8 cellular contexts compared by ENCODE assay signal in genomic region chr3:98521897-98522537, GRCh38.
DNase-seq lines count a peak whose midpoint lies in the region; ATAC-seq and TF ChIP-seq lines count a peak whose summit lies in the region.

No MANE protein-coding gene starts in this region.

- ATAC-seq in GM18858 (IDR thresholded peaks at IDR 0.05; ENCODE audit: unreplicated experiment) (peak; percentile 27), HG03066 (IDR thresholded peaks at IDR 0.05; ENCODE audit: low read depth, unreplicated experiment) (peak; percentile 37)

- H3K27ac ChIP-seq in ACC112 (ENCODE audit: low read depth, low read length) (peak overlapping the region; percentile 84), muscle layer of duodenum (ENCODE audit: low read length) (peak overlapping the region; percentile 92)

- H3K27me3 Mint-ChIP-seq in stimulated activated naive CD8-positive, alpha-beta T cell treated with anti-CD3 and anti-CD28 coated beads, Interleukin-15, Interleukin-2, amounts not matched to agents 100 ng/mL and 50 ng/mL, for 24 hours, result no peaks in the 10 kb centered on the region

- H3K27me3 ChIP-seq in ACC112 (ENCODE audit: insufficient read depth, low read length), result no peaks in the 10 kb centered on the region
- H3K27me3 ChIP-seq in muscle layer of duodenum (ENCODE audit: low read depth, low read length), result no peaks in the 10 kb centered on the region

- peak overlapping the region; percentile 91 for H3K27ac Mint-ChIP-seq in stimulated activated naive CD8-positive, alpha-beta T cell treated with anti-CD3 and anti-CD28 coated beads, Interleukin-15, Interleukin-2, amounts not matched to agents 100 ng/mL and 50 ng/mL, for 24 hours

- no peaks in the 10 kb centered on the region for H3K9me3 Mint-ChIP-seq in stimulated activated naive CD8-positive, alpha-beta T cell treated with anti-CD3 and anti-CD28 coated beads, Interleukin-15, Interleukin-2, amounts not matched to agents 100 ng/mL and 50 ng/mL, for 24 hours

- H2AFZ ChIP-seq in ACC112 (ENCODE audit: low read length, unreplicated experiment), result peak overlapping the region; percentile 89

- peaks cover 28% of the 10 kb centered on the region for H3K36me3 ChIP-seq in ACC112 (ENCODE audit: insufficient read depth, low read length)
- H3K36me3 ChIP-seq in muscle layer of duodenum (ENCODE audit: control insufficient read depth in 1 of 2, insufficient read depth in 2 of 2, low read length in 2 of 2), result peaks cover 22 to 24% of the 10 kb centered on the region in 2 donors

- peak; percentile 37 for DNase-seq in NCI-H524 treated with DMSO at 0.1 percent for 48 hours (lab: John Stamatoyannopoulos, UW)
- peak; percentile 59 for DNase-seq in activated T-cell treated with anti-CD3 and anti-CD28 coated beads for 24 hours (ENCODE audit: low read depth)
- DNase-seq in erythroblast (lab: John Stamatoyannopoulos, UW), result peak; percentile 77 to 86

- H3K4me3 ChIP-seq in ACC112 (ENCODE audit: low read depth, low read length) (peak overlapping the region; percentile 90), muscle layer of duodenum (ENCODE audit: low read depth in 1 of 2, low read length in 2 of 2) (peak overlapping the region; percentile 88 to 97)

- no peak for TF ChIP-seq POLR2A in erythroblast (IDR thresholded peaks at IDR 0.05; ENCODE audit: low read length)

- H3K4me1 Mint-ChIP-seq in stimulated activated naive CD8-positive, alpha-beta T cell treated with anti-CD3 and anti-CD28 coated beads, Interleukin-15, Interleukin-2, amounts not matched to agents 100 ng/mL and 50 ng/mL, for 24 hours (ENCODE audit: low read depth), result peaks cover 78% of the 10 kb centered on the region

- H3K4me1 ChIP-seq in ACC112 (ENCODE audit: control insufficient read depth, insufficient read depth, low read length, unreplicated experiment) (peaks cover 8% of the 10 kb centered on the region), muscle layer of duodenum (ENCODE audit: control insufficient read depth in 1 of 2, insufficient read depth in 2 of 2, low read length in 2 of 2) (peaks cover 13 to 14% of the 10 kb centered on the region in 2 donors)

- peak overlapping the region; percentile 91 for H3K4me3 Mint-ChIP-seq in stimulated activated naive CD8-positive, alpha-beta T cell treated with anti-CD3 and anti-CD28 coated beads, Interleukin-15, Interleukin-2, amounts not matched to agents 100 ng/mL and 50 ng/mL, for 24 hours

- peaks cover 41% of the 10 kb centered on the region for H3K79me2 ChIP-seq in ACC112 (ENCODE audit: control insufficient read depth, insufficient read depth, low read length, unreplicated experiment)

- H3K36me3 Mint-ChIP-seq in stimulated activated naive CD8-positive, alpha-beta T cell treated with anti-CD3 and anti-CD28 coated beads, Interleukin-15, Interleukin-2, amounts not matched to agents 100 ng/mL and 50 ng/mL, for 24 hours (ENCODE audit: low read depth), result peaks cover 53% of the 10 kb centered on the region

- H3K9me3 ChIP-seq in muscle layer of duodenum (ENCODE audit: control insufficient read depth in 1 of 2, low read length in 2 of 2), result no peaks in the 10 kb centered on the region

Comparison
In these comparisons a context has a peak if more than half of its experiments do, and no peak if none do; other contexts are left out.
1. Peak in every context shown above with its lines: DNase-seq, ATAC-seq, H3K4me3 ChIP-seq and H3K27ac ChIP-seq.